12 cellular contexts compared by ENCODE assay signal in genomic region chr6:6390849-6391602, GRCh38.
DNase-seq lines count a peak whose midpoint lies in the region; ATAC-seq, FAIRE-seq and TF ChIP-seq lines count a peak whose summit lies in the region.
"Had no signal": no experiment of that assay in that cellular context is flagged by ENCODE, and none has a peak within 500 bp of the region (broad histone marks: within the 10 kb centered on the region; RNA-seq: fewer than 3 reads in every experiment).

No MANE protein-coding gene starts in this region.

- no peaks in the 10 kb centered on the region for H3K9me3 Mint-ChIP-seq in activated CD4-positive, alpha-beta memory T cell treated with anti-CD3 and anti-CD28 coated beads for 36 hours

- ATAC-seq in GM19351 (IDR thresholded peaks at IDR 0.05; ENCODE audit: unreplicated experiment): peak; percentile 78
- ATAC-seq in HG02938 (IDR thresholded peaks at IDR 0.05; ENCODE audit: unreplicated experiment): peak; percentile 66

- no peaks in the 10 kb centered on the region for H3K4me1 Mint-ChIP-seq in activated CD4-positive, alpha-beta memory T cell treated with anti-CD3 and anti-CD28 coated beads for 36 hours (ENCODE audit: low read depth)

- no peaks in the 10 kb centered on the region for H4K20me1 ChIP-seq in OCI-LY3 (ENCODE audit: insufficient read depth, low read length)

- CTCF ChIA-PET in GM10248 (lab: Yijun Ruan, JAX): interaction anchor here (2.3 to 2.9 kb wide), 2 partner anchors 9 to 18 kb away, joined by 6 to 9 read pairs; no protein-coding TSS in a partner anchor
- CTCF ChIA-PET in activated CD4-positive, alpha-beta memory T cell treated with anti-CD3 and anti-CD28 coated beads for 36 hours (lab: Charles Lee): no interaction called here

- H3K27ac Mint-ChIP-seq in activated CD4-positive, alpha-beta memory T cell treated with anti-CD3 and anti-CD28 coated beads for 36 hours: no peak overlapping the region

- intact Hi-C loops in activated CD4-positive, alpha-beta memory T cell treated with anti-CD3 and anti-CD28 coated beads for 36 hours (cut with micrococcal nuclease): no loop called here

- H3K4me2 ChIP-seq in OCI-LY3 (ENCODE audit: low read length): peak overlapping the region; percentile 87

- H3K36me3 ChIP-seq in OCI-LY3 (replicated peaks; ENCODE audit: low read depth, low read length): no peaks in the 10 kb centered on the region
- no peaks in the 10 kb centered on the region for H3K36me3 ChIP-seq in small intestine (ENCODE audit: control insufficient read depth in 2 of 2, insufficient read depth in 2 of 2, low read length in 2 of 2)
- H3K36me3 ChIP-seq: SJSA1 had no signal

- peaks cover 12% of the 10 kb centered on the region for H3K27me3 Mint-ChIP-seq in activated CD4-positive, alpha-beta memory T cell treated with anti-CD3 and anti-CD28 coated beads for 36 hours

- H2AFZ ChIP-seq in OCI-LY3 (ENCODE audit: low read depth, low read length): peak overlapping the region; percentile 46; the same call in 1 of the 2 replicates

- no peaks in the 10 kb centered on the region for H3K36me3 Mint-ChIP-seq in activated CD4-positive, alpha-beta memory T cell treated with anti-CD3 and anti-CD28 coated beads for 36 hours

- 57 to 62% (median 60%) methylated on average over 7 of the region's 7 CpGs for WGBS in small intestine, 3 donors

- H3K9me3 ChIP-seq in OCI-LY3 (ENCODE audit: insufficient read depth, low read length) (no peaks in the 10 kb centered on the region), small intestine (ENCODE audit: control insufficient read depth, low read depth) (no peaks in the 10 kb centered on the region)
- H3K9me3 ChIP-seq: SJSA1 had no signal

- peak overlapping the region; percentile 32; the same call in 1 of the 2 replicates for H3K9ac ChIP-seq in OCI-LY3 (ENCODE audit: low read length)

- H3K4me1 ChIP-seq in OCI-LY3 (ENCODE audit: low read length): peaks cover 31% of the 10 kb centered on the region
- no peaks in the 10 kb centered on the region for H3K4me1 ChIP-seq in small intestine (ENCODE audit: control insufficient read depth in 2 of 2, insufficient read depth in 1 of 2, low read depth in 1 of 2, low read length in 1 of 2)
- H3K4me1 ChIP-seq: SJSA1 had no signal

- H3K27me3 ChIP-seq in OCI-LY3 (ENCODE audit: low read depth, low read length) (no peaks in the 10 kb centered on the region), small intestine (ENCODE audit: control insufficient read depth in 2 of 2, insufficient read depth in 2 of 2, low read length in 2 of 2) (no peaks in the 10 kb centered on the region)
- H3K27me3 ChIP-seq: SJSA1 had no signal

- no peak for TF ChIP-seq POLR2A in erythroblast (IDR thresholded peaks at IDR 0.05; ENCODE audit: low read length)

- H3K4me3 ChIP-seq in OCI-LY3 (ENCODE audit: low read length) (peak overlapping the region; percentile 61), small intestine (ENCODE audit: low read depth in 1 of 2, low read length in 2 of 2) (no peak overlapping the region)
- H3K4me3 ChIP-seq: SJSA1 had no signal

- H3K79me2 ChIP-seq in OCI-LY3 (ENCODE audit: low read length): no peaks in the 10 kb centered on the region

- TF ChIP-seq CTCF in GM10248 (IDR thresholded peaks at IDR 0.05; ENCODE audit: control extremely low read depth, extremely low read depth, low read depth, missing control alignments): no peak
- TF ChIP-seq CTCF in OCI-LY3 (IDR thresholded peaks at IDR 0.05; ENCODE audit: low read depth, low read length): no peak

- H3K27ac ChIP-seq in OCI-LY3 (ENCODE audit: low read length) (peak overlapping the region; percentile 22; the same call in 1 of the 2 replicates), small intestine (ENCODE audit: low read depth in 1 of 2, low read length in 1 of 2) (no peak overlapping the region)
- H3K27ac ChIP-seq: SJSA1 had no signal

- no peak overlapping the region for H3K4me3 Mint-ChIP-seq in activated CD4-positive, alpha-beta memory T cell treated with anti-CD3 and anti-CD28 coated beads for 36 hours

- FAIRE-seq in small intestine (lab: Jason Lieb, UNC): no peak
- FAIRE-seq: H1 had no signal

- POLR2A ChIA-PET in GM10248 (lab: Yijun Ruan, JAX): no interaction called here
- POLR2A ChIA-PET in activated CD4-positive, alpha-beta memory T cell treated with anti-CD3 and anti-CD28 coated beads for 36 hours (lab: Charles Lee): no interaction called here

- DNase-seq in GM10248 (ENCODE audit: extremely low spot score): peak; percentile 66
- no peak for DNase-seq in stimulated activated CD8-positive, alpha-beta memory T cell treated with anti-CD3 and anti-CD28 coated beads, Interleukin-4, amount 100 ng/mL, for 48 hours
- DNase-seq in small intestine: no peak
- DNase-seq in activated CD4-positive, alpha-beta memory T cell treated with anti-CD3 and anti-CD28 coated beads for 36 hours: no peak
- no peak for DNase-seq in erythroblast (lab: John Stamatoyannopoulos, UW)
- DNase-seq: cortex of kidney, NCI-H1092 had no signal
